1 cellular context compared by ENCODE assay signal in genomic region chr9:128908372-128908771, GRCh38.
TF ChIP-seq lines count a peak whose summit lies in the region.

No MANE protein-coding gene starts in this region.

TF ChIP-seq in H1, 55 proteins besides CTCF, POLR2A, EP300 and RAD21:
- TF ChIP-seq ATF3 (IDR thresholded peaks at IDR 0.05; ENCODE audit: insufficient read depth, low read depth, low read length): no peak
- no peak for TF ChIP-seq RFX5 (IDR thresholded peaks at IDR 0.05; ENCODE audit: borderline replicate concordance, low read depth, low read length)
- no peak for TF ChIP-seq JUN (IDR thresholded peaks at IDR 0.05; ENCODE audit: low read depth, low read length)
- no peak for TF ChIP-seq NRF1 (IDR thresholded peaks at IDR 0.05; ENCODE audit: low read depth, low read length)
- TF ChIP-seq ASH2L (IDR thresholded peaks at IDR 0.05; ENCODE audit: low read length): no peak
- TF ChIP-seq TEAD4 (IDR thresholded peaks at IDR 0.05; ENCODE audit: low read depth, low read length): no peak
- no peak for TF ChIP-seq HDAC2 (IDR thresholded peaks at IDR 0.05; ENCODE audit: borderline replicate concordance in 1 of 2, low read depth in 2 of 2, low read length in 2 of 2)
- TF ChIP-seq CBX8 (IDR thresholded peaks at IDR 0.05; ENCODE audit: borderline replicate concordance, low read depth, low read length): no peak
- no peak for TF ChIP-seq SRF (IDR thresholded peaks at IDR 0.05; ENCODE audit: low read depth, low read length)
TF ChIP-seq in H1: peak in this region for 0.
